ENCODE assay signal across 13 cellular contexts in the genomic region with DNA sequence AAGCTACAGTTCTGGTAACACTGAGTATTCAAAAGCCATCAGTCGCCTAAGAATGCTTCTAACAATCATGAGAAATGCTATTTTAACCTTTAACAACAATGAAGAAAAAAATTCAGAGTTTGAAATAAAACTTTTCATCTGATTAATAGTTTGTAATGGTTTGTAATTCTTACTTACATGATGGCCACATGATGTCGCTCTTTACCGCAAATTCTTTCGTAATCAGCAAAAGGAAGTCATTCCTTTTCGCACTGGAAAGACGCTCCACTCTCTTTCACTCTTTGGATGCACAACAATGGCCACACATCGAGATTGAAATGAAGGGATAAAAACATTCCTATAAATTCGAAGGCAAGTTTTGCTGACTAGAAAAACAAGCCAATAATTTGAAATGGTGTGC. TPM values are rescaled to one million over a fixed set of nuclear protein-coding genes. Genes with fewer than 3 reads are reported as not detected.
DNase-seq lines count a peak whose midpoint lies in the region; ATAC-seq and TF ChIP-seq lines count a peak whose summit lies in the region.
"Had no signal": no experiment of that assay in that cellular context is flagged by ENCODE, and none has a peak within 500 bp of the region (broad histone marks: within the 10 kb centered on the region; RNA-seq: fewer than 3 reads in every experiment).

A gene with protein sequence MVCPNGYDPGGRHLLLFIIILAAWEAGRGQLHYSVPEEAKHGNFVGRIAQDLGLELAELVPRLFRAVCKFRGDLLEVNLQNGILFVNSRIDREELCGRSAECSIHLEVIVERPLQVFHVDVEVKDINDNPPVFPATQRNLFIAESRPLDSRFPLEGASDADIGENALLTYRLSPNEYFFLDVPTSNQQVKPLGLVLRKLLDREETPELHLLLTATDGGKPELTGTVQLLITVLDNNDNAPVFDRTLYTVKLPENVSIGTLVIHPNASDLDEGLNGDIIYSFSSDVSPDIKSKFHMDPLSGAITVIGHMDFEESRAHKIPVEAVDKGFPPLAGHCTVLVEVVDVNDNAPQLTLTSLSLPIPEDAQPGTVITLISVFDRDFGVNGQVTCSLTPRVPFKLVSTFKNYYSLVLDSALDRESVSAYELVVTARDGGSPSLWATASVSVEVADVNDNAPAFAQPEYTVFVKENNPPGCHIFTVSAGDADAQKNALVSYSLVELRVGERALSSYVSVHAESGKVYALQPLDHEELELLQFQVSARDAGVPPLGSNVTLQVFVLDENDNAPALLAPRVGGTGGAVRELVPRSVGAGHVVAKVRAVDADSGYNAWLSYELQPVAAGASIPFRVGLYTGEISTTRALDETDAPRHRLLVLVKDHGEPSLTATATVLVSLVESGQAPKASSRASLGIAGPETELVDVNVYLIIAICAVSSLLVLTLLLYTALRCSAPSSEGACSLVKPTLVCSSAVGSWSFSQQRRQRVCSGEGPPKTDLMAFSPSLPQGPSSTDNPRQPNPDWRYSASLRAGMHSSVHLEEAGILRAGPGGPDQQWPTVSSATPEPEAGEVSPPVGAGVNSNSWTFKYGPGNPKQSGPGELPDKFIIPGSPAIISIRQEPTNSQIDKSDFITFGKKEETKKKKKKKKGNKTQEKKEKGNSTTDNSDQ (plus strand): TSS at position 277 of the 400 bp plus-strand sequence. CDS start 115 bp downstream, at position 392.

- peak within 1 kb of the TSS; percentile 27 for H3K4me3 ChIP-seq in BJ (ENCODE audit: low read depth, low read length)

- ATAC-seq in HG02970 (IDR thresholded peaks at IDR 0.05; ENCODE audit: low FRiP score, unreplicated experiment) (no peak), HG02852 (IDR thresholded peaks at IDR 0.05; ENCODE audit: unreplicated experiment) (no peak)
- ATAC-seq: natural killer cell; PC-3; stimulated activated naive CD8-positive, alpha-beta T cell treated with anti-CD3 and anti-CD28 coated beads, Interleukin-15, amount 100 ng/mL, for 72 hours had no signal

- TF ChIP-seq CTCF in BJ (IDR thresholded peaks at IDR 0.05; ENCODE audit: insufficient read depth, low read depth, low read length), result no peak

- no peak for DNase-seq in BJ (ENCODE audit: low read depth)
- DNase-seq in M059J (ENCODE audit: low read depth), result peak; percentile 8
- DNase-seq in dermis blood vessel endothelial cell, result peak; percentile 43
- DNase-seq in myocyte (ENCODE audit: low read depth), result peak; percentile 20
- no peak for DNase-seq in stimulated activated CD4-positive, alpha-beta T cell treated with anti-CD3 and anti-CD28 coated beads, Interleukin-15, amount 100 ng/mL, for 24 hours
- DNase-seq in CD1c-positive myeloid dendritic cell (ENCODE audit: extremely low spot score), result no peak
- DNase-seq: Calu3; natural killer cell; NCI-H1105; PC-3; stimulated activated naive CD8-positive, alpha-beta T cell treated with anti-CD3 and anti-CD28 coated beads, Interleukin-15, amount 100 ng/mL, for 72 hours had no signal

- no peaks in the 10 kb centered on the region for H3K27me3 ChIP-seq in BJ (ENCODE audit: control insufficient read depth, insufficient read depth, low read length)

- CTCF ChIA-PET in BJ (lab: Yijun Ruan, JAX), result no interaction called here

- no peaks in the 10 kb centered on the region for H3K36me3 ChIP-seq in BJ (ENCODE audit: control insufficient read depth, insufficient read depth, low read length)

- POLR2A ChIA-PET in BJ (lab: Charles Lee), result no interaction called here

RNA-seq across cellular contexts. Expression of the gene that starts here (rescaled TPM):
- 0.44 TPM in 2 replicates for polyA plus RNA-seq in BJ (2011; rRNA removed)
- 0.14 and 0.36 TPM in 2 replicates for polyA minus RNA-seq in BJ (2011; rRNA and poly(A)+ RNA removed)
- total RNA-seq in M059J (2014; rRNA removed; shearing (Covaris generic)), result 0.02 TPM in 1 of 2 replicates, not detected in the other
- 0.19 and 0.34 TPM in 2 replicates for total RNA-seq in dermis blood vessel endothelial cell
- total RNA-seq in myocyte, result 0.36 and 0.48 TPM in 2 replicates
- 0.18 TPM for polyA plus RNA-seq in myocyte (2012)
- total RNA-seq: natural killer cell had no signal

Comparison
In these comparisons a context has a peak if more than half of its experiments do, and no peak if none do; other contexts are left out.
1. Peak in DNase-seq in M059J; RNA of the gene not detected or under 1 TPM.
2. Peak in DNase-seq in dermis blood vessel endothelial cell; RNA of the gene not detected or under 1 TPM.
3. Peak in DNase-seq in myocyte; RNA of the gene not detected or under 1 TPM.